In the genomic region with DNA sequence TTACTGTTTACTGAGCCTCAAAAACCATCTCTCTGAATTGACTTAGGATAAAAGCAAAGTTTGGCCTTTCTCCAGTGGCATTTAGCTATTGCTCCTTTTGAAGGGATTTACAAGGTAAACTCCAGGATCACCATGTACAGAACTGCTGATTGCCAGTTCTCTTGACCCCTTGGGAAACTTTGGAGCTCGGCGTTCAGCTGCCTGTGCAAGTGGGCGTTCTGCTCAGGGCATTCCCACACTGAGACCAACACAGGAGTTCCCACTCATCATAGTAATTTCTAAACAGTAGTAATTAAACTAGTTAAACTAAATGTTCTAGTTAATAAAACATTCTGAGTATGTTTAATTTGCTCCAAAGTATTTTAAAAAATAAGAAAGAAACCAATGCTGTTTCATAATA, we compare ENCODE assay signal across 17 cellular contexts.
"Had no signal": no experiment of that assay in that cellular context is flagged by ENCODE, and none has a peak within 500 bp of the region (broad histone marks: within the 10 kb centered on the region; RNA-seq: fewer than 3 reads in every experiment).

No MANE protein-coding gene starts in this region.

- ATAC-seq: activated T-cell treated with anti-CD3 and anti-CD28 coated beads, Interleukin-2, amount 50 U/mL, for 72 hours; esophagus mucosa; left lung; pancreas had no signal

- H3K27me3 ChIP-seq: colonic mucosa, left lung, pancreas, tibial artery, uterus had no signal

- H3K4me3 ChIP-seq: colonic mucosa, left lung, pancreas, tibial artery, uterus had no signal

- DNase-seq: activated B cell treated with CpG ODN at 0.5 μM for 24 hours; activated CD4-positive, alpha-beta T cell treated with anti-CD3 and anti-CD28 coated beads for 48 hours; activated CD8-positive, alpha-beta memory T cell treated with anti-CD3 and anti-CD28 coated beads, Interleukin-2, amount 50 U/mL, for 48 hours; activated naive CD8-positive, alpha-beta T cell treated with anti-CD3 and anti-CD28 coated beads for 36 hours; activated T-cell treated with anti-CD3 and anti-CD28 coated beads, Interleukin-2, amount 50 U/mL, for 72 hours; amygdala; central memory CD4-positive, alpha-beta T cell; colonic mucosa; hippocampal formation; left lung; mammary epithelial cell; pancreas; stimulated activated CD4-positive, alpha-beta T cell treated with anti-CD3 and anti-CD28 coated beads, Interleukin-12 subunit alpha, Interleukin-12 subunit beta, amount 100 ng/mL, for 4 hours; stimulated activated CD4-positive, alpha-beta T cell treated with anti-CD3 and anti-CD28 coated beads, Interleukin-2, amount 100 ng/mL, for 24 hours; tibial artery; uterus had no signal

- H3K36me3 ChIP-seq: colonic mucosa, left lung, pancreas, tibial artery, uterus had no signal

- H3K27ac ChIP-seq: colonic mucosa, left lung, pancreas, tibial artery, uterus had no signal

- H3K4me1 ChIP-seq: colonic mucosa, left lung, pancreas, uterus had no signal

- H3K9me3 ChIP-seq: colonic mucosa, left lung, pancreas, tibial artery, uterus had no signal
